In genomic region chr1:147494998-147495580, GRCh38 we compare ENCODE assay signal across 8 cellular contexts. TPM values are rescaled to one million over a fixed set of nuclear protein-coding genes. Genes with fewer than 3 reads are reported as not detected.
A peak's percentile ranks its signal among the peaks of the same experiment; 100 is the strongest.
DNase-seq lines count a peak whose midpoint lies in the region; ATAC-seq lines count a peak whose summit lies in the region.

No MANE protein-coding gene starts in this region.

- H3K4me1 ChIP-seq in mesendoderm (ENCODE audit: control insufficient read depth, low read depth, low read length) = no peaks in the 10 kb centered on the region

- no peaks in the 10 kb centered on the region for H3K9me3 Mint-ChIP-seq in activated CD4-positive, alpha-beta memory T cell treated with anti-CD3 and anti-CD28 coated beads for 36 hours

- H3K4me3 Mint-ChIP-seq in activated CD4-positive, alpha-beta memory T cell treated with anti-CD3 and anti-CD28 coated beads for 36 hours = no peak overlapping the region

- H3K79me1 ChIP-seq in mesendoderm (ENCODE audit: low read length) = no peaks in the 10 kb centered on the region

- no peak overlapping the region for H3K27ac Mint-ChIP-seq in activated CD4-positive, alpha-beta memory T cell treated with anti-CD3 and anti-CD28 coated beads for 36 hours

- no peak overlapping the region for H3K4me2 ChIP-seq in mesendoderm (ENCODE audit: low read length)

- intact Hi-C loops in activated CD4-positive, alpha-beta memory T cell treated with anti-CD3 and anti-CD28 coated beads for 36 hours (cut with micrococcal nuclease) = loop anchor here (1.0 to 5.0 kb wide), 5 partner anchors 52 to 397 kb away; no protein-coding TSS in a partner anchor

- H4K8ac ChIP-seq in mesendoderm (ENCODE audit: low read depth, low read length) = no peak overlapping the region

- DNase-seq in Ammon's horn (ENCODE audit: low spot score) (peak; percentile 90), NCI-H510A treated with DMSO at 0.1 percent for 48 hours (lab: John Stamatoyannopoulos, UW) (peak; percentile 68), mesendoderm (peak; percentile 84)
- peak; percentile 76 for DNase-seq in activated CD4-positive, alpha-beta memory T cell treated with anti-CD3 and anti-CD28 coated beads for 36 hours
- DNase-seq in effector CD4-positive, alpha-beta T cell = peak; percentile 61
- peak; percentile 52 for DNase-seq in stimulated activated CD8-positive, alpha-beta memory T cell treated with anti-CD3 and anti-CD28 coated beads, Interleukin-4, amount 100 ng/mL, for 24 hours (ENCODE audit: low read depth)

- H3K4ac ChIP-seq in mesendoderm (ENCODE audit: low read depth, low read length) = no peak overlapping the region

- H4K5ac ChIP-seq in mesendoderm (ENCODE audit: low read length) = no peak overlapping the region

- WGBS in mesendoderm (ENCODE audit: extremely low coverage, insufficient coverage, low lambda C conversion rate) = no CpG with 5 or more reads among the region's 9 CpGs

- H3K4me1 Mint-ChIP-seq in activated CD4-positive, alpha-beta memory T cell treated with anti-CD3 and anti-CD28 coated beads for 36 hours (ENCODE audit: low read depth) = no peaks in the 10 kb centered on the region

- no peak overlapping the region for H2BK5ac ChIP-seq in mesendoderm (ENCODE audit: low read length)

- no peaks in the 10 kb centered on the region for H3K36me3 ChIP-seq in mesendoderm (ENCODE audit: control insufficient read depth, insufficient read depth, low read length)

- H2BK120ac ChIP-seq in mesendoderm (ENCODE audit: low read depth, low read length) = no peak overlapping the region

- H3K36me3 Mint-ChIP-seq in activated CD4-positive, alpha-beta memory T cell treated with anti-CD3 and anti-CD28 coated beads for 36 hours = no peaks in the 10 kb centered on the region

- no peak overlapping the region for H3K56ac ChIP-seq in mesendoderm (ENCODE audit: low read length)

- H3K27me3 Mint-ChIP-seq in activated CD4-positive, alpha-beta memory T cell treated with anti-CD3 and anti-CD28 coated beads for 36 hours = no peaks in the 10 kb centered on the region

- no peak overlapping the region for H3K23ac ChIP-seq in mesendoderm (ENCODE audit: low read length)

- ATAC-seq in GM18909 (IDR thresholded peaks at IDR 0.05; ENCODE audit: poor library complexity, unreplicated experiment) (peak; percentile 81), HG03439 (IDR thresholded peaks at IDR 0.05; ENCODE audit: unreplicated experiment) (peak; percentile 70)

- H3K79me2 ChIP-seq in mesendoderm (ENCODE audit: control insufficient read depth, insufficient read depth, low read length) = no peaks in the 10 kb centered on the region

- no peak overlapping the region for H3K4me3 ChIP-seq in mesendoderm (ENCODE audit: low read length)

- H2BK15ac ChIP-seq in mesendoderm (replicated peaks; ENCODE audit: low read depth) = no peak overlapping the region

- no peak overlapping the region for H2AK5ac ChIP-seq in mesendoderm (ENCODE audit: low read length)

- no peak overlapping the region for H3K18ac ChIP-seq in mesendoderm (ENCODE audit: low read length)

- H3K9ac ChIP-seq in mesendoderm (ENCODE audit: low read length) = no peak overlapping the region

- no peaks in the 10 kb centered on the region for H3K27me3 ChIP-seq in mesendoderm (ENCODE audit: insufficient read depth, low read length, poor library complexity)

- H3K27ac ChIP-seq in mesendoderm (ENCODE audit: low read depth, low read length) = no peak overlapping the region

- CTCF ChIA-PET in activated CD4-positive, alpha-beta memory T cell treated with anti-CD3 and anti-CD28 coated beads for 36 hours (lab: Charles Lee) = interaction anchor here (1.1 to 2.5 kb wide), 8 partner anchors 17 to 398 kb away, joined by 3 to 14 read pairs (median 8); no protein-coding TSS in a partner anchor

- POLR2A ChIA-PET in activated CD4-positive, alpha-beta memory T cell treated with anti-CD3 and anti-CD28 coated beads for 36 hours (lab: Charles Lee) = no interaction called here

RNA-seq across cellular contexts. Expression of gene BCL9, which starts 46.2 kb away (rescaled TPM):
- total RNA-seq in activated CD4-positive, alpha-beta memory T cell treated with anti-CD3 and anti-CD28 coated beads for 36 hours = 10 to 100 TPM; 28.0 to 29.4 TPM
- polyA plus RNA-seq in mesendoderm (2013, experiment 1 of 2) = 35.3 TPM
- 36.2 TPM for polyA plus RNA-seq in mesendoderm (2013, experiment 2 of 2)
